Comparison of ENCODE assay signal across 23 cellular contexts in genomic region chr12:80271770-80272169, GRCh38.
"Had no signal": no experiment of that assay in that cellular context is flagged by ENCODE, and none has a peak within 500 bp of the region (broad histone marks: within the 10 kb centered on the region; RNA-seq: fewer than 3 reads in every experiment).

No MANE protein-coding gene starts in this region.

- H3K9me3 ChIP-seq: SK-N-SH had no signal

- DNase-seq: activated CD4-positive, alpha-beta T cell treated with anti-CD3 and anti-CD28 coated beads for 36 hours; activated CD4-positive, alpha-beta T cell treated with anti-CD3 and anti-CD28 coated beads, Interleukin-2, amount 50 U/mL, for 4 hours; activated CD8-positive, alpha-beta memory T cell treated with anti-CD3 and anti-CD28 coated beads, Interleukin-2, amount 10 ng/mL, durations not matched to agents 7 days and 5 days; activated effector memory CD4-positive, alpha-beta T cell treated with Interleukin-2 at 50 U/mL for 16 hours; activated naive CD4-positive, alpha-beta T cell treated with Interleukin-2 at 50 U/mL for 16 hours; activated naive CD8-positive, alpha-beta T cell treated with anti-CD3 and anti-CD28 coated beads, Interleukin-2, amount 50 U/mL, for 24 hours; activated T-cell treated with anti-CD3 and anti-CD28 coated beads, Interleukin-2, amount 50 U/mL, for 24 hours; brain microvascular endothelial cell; Kasumi-1; KBM-7; NCI-H1105 treated with DMSO at 0.1 percent for 48 hours; NCI-H1436 treated with DMSO at 0.1 percent for 48 hours; NCI-H2081; NCI-H510A treated with DMSO at 0.1 percent for 48 hours; NK-92 treated with Interleukin-12 subunit alpha and Interleukin-12 subunit beta, amount 100 ng/mL, for 24 hours; OCI-M1; RPMI8226; SK-N-SH; T-helper 1 cell; WERI-Rb-1 had no signal

- H3K9ac ChIP-seq: SK-N-SH had no signal

- H3K27me3 ChIP-seq: brain microvascular endothelial cell had no signal

- ATAC-seq: activated CD4-positive, alpha-beta T cell treated with anti-CD3 and anti-CD28 coated beads for 36 hours; activated CD8-positive, alpha-beta memory T cell treated with anti-CD3 and anti-CD28 coated beads, Interleukin-2, amount 10 ng/mL, durations not matched to agents 7 days and 5 days; activated naive CD4-positive, alpha-beta T cell treated with anti-CD3 and anti-CD28 coated beads, Interleukin-2, amount 50 U/mL, for 72 hours; activated naive CD8-positive, alpha-beta T cell treated with anti-CD3 and anti-CD28 coated beads, Interleukin-2, amount 50 U/mL, for 24 hours; Panc1; Right ventricle myocardium inferior had no signal

- H3K4me2 ChIP-seq: SK-N-SH had no signal

- H3K27ac ChIP-seq: brain microvascular endothelial cell, WERI-Rb-1 had no signal

- H3K36me3 ChIP-seq: brain microvascular endothelial cell, WERI-Rb-1 had no signal
